10 cellular contexts compared by ENCODE assay signal in the genomic region with DNA sequence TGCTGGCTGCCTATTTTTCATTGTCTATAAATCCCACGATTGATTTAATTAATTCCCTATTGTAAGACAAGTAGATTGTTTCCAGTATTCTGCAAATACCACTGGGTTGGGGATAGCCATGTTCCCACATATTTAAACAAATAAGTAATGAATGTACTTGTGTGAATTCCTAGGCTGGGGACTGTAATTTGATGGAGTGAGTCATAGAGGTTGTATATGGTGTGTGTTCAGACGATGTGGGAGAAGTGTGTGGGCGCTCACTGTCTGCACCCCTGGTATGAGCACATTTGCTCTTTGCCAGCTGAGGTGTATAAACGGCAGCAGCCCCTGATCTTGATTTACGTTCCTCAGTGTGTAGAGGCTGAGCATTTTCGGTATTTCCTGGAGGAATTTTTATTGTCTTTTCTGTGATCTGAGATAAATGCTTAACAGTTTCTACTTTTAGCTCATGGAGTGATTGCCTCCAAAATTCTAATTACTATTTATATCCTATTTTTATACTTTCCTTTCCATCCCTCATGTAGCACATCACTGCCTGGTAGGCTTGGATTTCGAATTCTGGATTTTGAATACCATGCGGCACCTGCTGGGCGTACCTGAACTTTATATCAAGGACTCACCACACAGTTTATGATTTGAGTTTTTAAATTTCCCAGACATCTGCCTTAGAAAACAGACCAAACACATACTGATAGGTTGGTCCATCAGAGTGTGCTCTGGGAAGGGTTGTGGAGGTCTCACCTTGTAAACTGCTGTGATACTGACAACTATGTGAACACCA. TPM values are rescaled to one million over a fixed set of nuclear protein-coding genes. Genes with fewer than 3 reads are reported as not detected.
DNase-seq lines count a peak whose midpoint lies in the region; FAIRE-seq and TF ChIP-seq lines count a peak whose summit lies in the region.
"Had no signal": no experiment of that assay in that cellular context is flagged by ENCODE, and none has a peak within 500 bp of the region (broad histone marks: within the 10 kb centered on the region; RNA-seq: fewer than 3 reads in every experiment).

No MANE protein-coding gene starts in this region.

- no peak for TF ChIP-seq CTCF in adrenal gland (IDR thresholded peaks at IDR 0.05)

- peaks cover 8 to 31% of the 10 kb centered on the region in 2 donors for H3K4me1 ChIP-seq in adrenal gland (replicated peaks in 1 of 2)

- no peaks in the 10 kb centered on the region for H3K36me3 ChIP-seq in adrenal gland (replicated peaks in 1 of 2)

- no peak overlapping the region for H3K4me3 ChIP-seq in adrenal gland

- no peak for TF ChIP-seq POLR2A in adrenal gland (IDR thresholded peaks at IDR 0.05)

- no peak overlapping the region for H3K27ac ChIP-seq in adrenal gland

- peak; percentile 36 for DNase-seq in stimulated activated naive CD4-positive, alpha-beta T cell treated with Interleukin-2 at 50 U/mL for 16 hours (lab: John Stamatoyannopoulos, UW)
- no peak for DNase-seq in stimulated activated naive CD4-positive, alpha-beta T cell (lab: John Stamatoyannopoulos, UW)
- DNase-seq in astrocyte of the hippocampus (ENCODE audit: low read depth, low spot score) (peak; percentile 67), lung microvascular endothelial cell (ENCODE audit: low read depth in 2 of 2) (peak; percentile 37 to 50), frontal cortex (ENCODE audit: low spot score in 2 of 2) (no peak), cerebellar nuclear complex (lab: John Stamatoyannopoulos, UW) (no peak), DMS153 (lab: John Stamatoyannopoulos, UW) (no peak), adrenal gland (no peak)
- DNase-seq: effector memory CD4-positive, alpha-beta T cell; NCI-H82 had no signal

- no peak for FAIRE-seq in frontal cortex (lab: Jason Lieb, UNC)

- 52 to 66% (median 58%) methylated on average over 9 of the region's 9 CpGs for WGBS in adrenal gland, 4 donors

- no peaks in the 10 kb centered on the region for H3K9me3 ChIP-seq in adrenal gland (replicated peaks in 1 of 3)

- no peaks in the 10 kb centered on the region for H3K27me3 ChIP-seq in adrenal gland

- intact Hi-C loops in adrenal gland (cut with DNase I): loop anchor here (5.0 to 10.0 kb wide), 3 partner anchors 83 to 203 kb away; no protein-coding TSS in a partner anchor

RNA-seq across cellular contexts. Expression of gene TRAK1, which starts 6.2 kb away (rescaled TPM):
- 21.2 and 32.0 TPM in 2 replicates for total RNA-seq in lung microvascular endothelial cell
- total RNA-seq in frontal cortex: 28.1 TPM
- total RNA-seq in adrenal gland: 10 to 100 TPM; 24.6 to 38.1 (median 28.8) TPM
- 10 to 100 TPM; 13.1 to 20.1 (median 18.7) TPM for polyA plus RNA-seq in adrenal gland

Comparison
In these comparisons a context has a peak if more than half of its experiments do, and no peak if none do; other contexts are left out.
1. DNase-seq: peak in stimulated activated naive CD4-positive, alpha-beta T cell treated with Interleukin-2 at 50 U/mL for 16 hours (single experiment), astrocyte of the hippocampus (single experiment) and lung microvascular endothelial cell (2 of 2); none in stimulated activated naive CD4-positive, alpha-beta T cell (0 of 6), frontal cortex (0 of 2), cerebellar nuclear complex (0 of 2), DMS153 (single experiment) and adrenal gland (0 of 7).